ENCODE assay signal across 12 cellular contexts in genomic region chr2:144213797-144214196, GRCh38.
A peak's percentile ranks its signal among the peaks of the same experiment; 100 is the strongest.
DNase-seq lines count a peak whose midpoint lies in the region; ATAC-seq and FAIRE-seq lines count a peak whose summit lies in the region.
"Had no signal": no experiment of that assay in that cellular context is flagged by ENCODE, and none has a peak within 500 bp of the region (broad histone marks: within the 10 kb centered on the region; RNA-seq: fewer than 3 reads in every experiment).

No MANE protein-coding gene starts in this region.

- H3K27me3 Mint-ChIP-seq in activated T-helper 2 cell treated with anti-CD3 and anti-CD28 coated beads, Interferon-gamma antibody, Interleukin-2, Interleukin-4, amounts not matched to agents 10 μg/mL and 5 μg/mL and 100 μg/mL, durations not matched to agents 14 hours and 24 hours and 36 hours (ENCODE audit: low read depth), result no peaks in the 10 kb centered on the region

- ATAC-seq in GM19468 (IDR thresholded peaks at IDR 0.05; ENCODE audit: extremely low read depth, unreplicated experiment) (peak; percentile 45), HG03066 (IDR thresholded peaks at IDR 0.05; ENCODE audit: low read depth, unreplicated experiment) (peak; percentile 94), aorta (ENCODE audit: low FRiP score) (no peak)

- H3K27ac Mint-ChIP-seq in activated T-helper 2 cell treated with anti-CD3 and anti-CD28 coated beads, Interferon-gamma antibody, Interleukin-2, Interleukin-4, amounts not matched to agents 10 μg/mL and 5 μg/mL and 100 μg/mL, durations not matched to agents 14 hours and 24 hours and 36 hours, result peak overlapping the region; percentile 39

- H3K36me3 ChIP-seq in aorta (ENCODE audit: control insufficient read depth in 1 of 2, insufficient read depth in 2 of 2, low read length in 1 of 2), result no peaks in the 10 kb centered on the region
- H3K36me3 ChIP-seq: prostate gland had no signal

- FAIRE-seq in GM18507 (lab: Jason Lieb, UNC) (peak; percentile 95), frontal cortex (lab: Jason Lieb, UNC) (no peak)

- 97% methylated on average over 2 of the region's 2 CpGs for WGBS in aorta, 2 donors

- no peaks in the 10 kb centered on the region for H3K9me3 Mint-ChIP-seq in activated T-helper 2 cell treated with anti-CD3 and anti-CD28 coated beads, Interferon-gamma antibody, Interleukin-2, Interleukin-4, amounts not matched to agents 10 μg/mL and 5 μg/mL and 100 μg/mL, durations not matched to agents 14 hours and 24 hours and 36 hours

- no peak overlapping the region for H3K4me3 Mint-ChIP-seq in activated T-helper 2 cell treated with anti-CD3 and anti-CD28 coated beads, Interferon-gamma antibody, Interleukin-2, Interleukin-4, amounts not matched to agents 10 μg/mL and 5 μg/mL and 100 μg/mL, durations not matched to agents 14 hours and 24 hours and 36 hours (ENCODE audit: low read depth)

- DNase-seq in GM18507 (ENCODE audit: extremely low spot score, insufficient read length, low read depth) (peak; percentile 18), NCI-H526 (lab: John Stamatoyannopoulos, UW) (no peak), frontal cortex (ENCODE audit: low spot score in 2 of 2) (no peak), aorta (no peak)
- DNase-seq in activated T-helper 2 cell treated with anti-CD3 and anti-CD28 coated beads, Interferon-gamma antibody, Interleukin-2, Interleukin-4, amounts not matched to agents 10 μg/mL and 5 μg/mL and 100 μg/mL, durations not matched to agents 14 hours and 24 hours and 36 hours (ENCODE audit: low spot score), result no peak
- no peak for DNase-seq in stimulated activated CD4-positive, alpha-beta T cell treated with anti-CD3 and anti-CD28 coated beads, Interleukin-4, amount 100 ng/mL, for 24 hours
- DNase-seq: DND-41; effector CD4-positive, alpha-beta T cell; OCI-M1 had no signal

- peaks cover 24% of the 10 kb centered on the region for H3K36me3 Mint-ChIP-seq in activated T-helper 2 cell treated with anti-CD3 and anti-CD28 coated beads, Interferon-gamma antibody, Interleukin-2, Interleukin-4, amounts not matched to agents 10 μg/mL and 5 μg/mL and 100 μg/mL, durations not matched to agents 14 hours and 24 hours and 36 hours (ENCODE audit: low read depth)

- intact Hi-C loops in activated T-helper 2 cell treated with anti-CD3 and anti-CD28 coated beads, Interferon-gamma antibody, Interleukin-2, Interleukin-4, amounts not matched to agents 10 μg/mL and 5 μg/mL and 100 μg/mL, durations not matched to agents 14 hours and 24 hours and 36 hours (cut with micrococcal nuclease), result no loop called here
- intact Hi-C loops in aorta (cut with DNase I), result no loop called here

- no peak overlapping the region for H3K4me3 ChIP-seq in aorta (ENCODE audit: low read length in 2 of 2)
- H3K4me3 ChIP-seq: prostate gland had no signal

- no peak overlapping the region for H3K27ac ChIP-seq in aorta (ENCODE audit: low read depth in 1 of 2, low read length in 2 of 2)
- H3K27ac ChIP-seq: prostate gland had no signal

- H3K4me1 Mint-ChIP-seq in activated T-helper 2 cell treated with anti-CD3 and anti-CD28 coated beads, Interferon-gamma antibody, Interleukin-2, Interleukin-4, amounts not matched to agents 10 μg/mL and 5 μg/mL and 100 μg/mL, durations not matched to agents 14 hours and 24 hours and 36 hours (ENCODE audit: low read depth), result peaks cover 50% of the 10 kb centered on the region

- no peaks in the 10 kb centered on the region for H3K27me3 ChIP-seq in aorta (ENCODE audit: control insufficient read depth in 1 of 2, insufficient read depth in 2 of 2, low read length in 1 of 2)

- no peaks in the 10 kb centered on the region for H3K9me3 ChIP-seq in aorta (ENCODE audit: control insufficient read depth, low read length)
- H3K9me3 ChIP-seq: prostate gland had no signal

- peaks cover 1 to 4% of the 10 kb centered on the region in 2 donors for H3K4me1 ChIP-seq in aorta (ENCODE audit: control insufficient read depth in 1 of 2, insufficient read depth in 2 of 2, low read length in 2 of 2)
- H3K4me1 ChIP-seq: prostate gland had no signal
